Comparison of ENCODE assay signal across 21 cellular contexts in genomic region chr15:59828262-59828661, GRCh38.
"Had no signal": no experiment of that assay in that cellular context is flagged by ENCODE, and none has a peak within 500 bp of the region (broad histone marks: within the 10 kb centered on the region; RNA-seq: fewer than 3 reads in every experiment).

No MANE protein-coding gene starts in this region.

- DNase-seq: glutamatergic neuron; islet precursor cell; left cardiac atrium; left ventricle myocardium inferior; mesendoderm; naive thymus-derived CD4-positive, alpha-beta T cell; nephron progenitor cell; psoas muscle; retina; right lobe of liver; stimulated activated CD4-positive, alpha-beta T cell treated with anti-CD3 and anti-CD28 coated beads, Interleukin-4, amount 100 ng/mL, for 1 hour; stimulated activated CD8-positive, alpha-beta memory T cell treated with anti-CD3 and anti-CD28 coated beads, Interleukin-4, amount 100 ng/mL, for 48 hours; stimulated activated naive CD8-positive, alpha-beta T cell treated with anti-CD3 and anti-CD28 coated beads, Interleukin-15, Interleukin-2, amounts not matched to agents 100 U/mL and 50 U/mL, for 24 hours; tibial artery had no signal

- H3K4me1 ChIP-seq: gastroesophageal sphincter, left ventricle myocardium inferior, psoas muscle, right lobe of liver, tibial artery, upper lobe of left lung, vagina had no signal

- ATAC-seq: esophagus mucosa; gastroesophageal sphincter; left cardiac atrium; naive thymus-derived CD4-positive, alpha-beta T cell; psoas muscle; right lobe of liver; stimulated activated effector memory CD8-positive, alpha-beta T cell treated with anti-CD3 and anti-CD28 coated beads, Interleukin-12 subunit alpha, Interleukin-12 subunit beta, amount 100 ng/mL, for 72 hours; stimulated activated naive CD8-positive, alpha-beta T cell treated with anti-CD3 and anti-CD28 coated beads, Interleukin-15, Interleukin-2, amounts not matched to agents 100 U/mL and 50 U/mL, for 24 hours had no signal

- H3K9me3 ChIP-seq: gastroesophageal sphincter, psoas muscle, right lobe of liver, tibial artery, vagina had no signal

- H3K4me3 ChIP-seq: gastroesophageal sphincter, left ventricle myocardium inferior, lung, psoas muscle, right lobe of liver, tibial artery, upper lobe of left lung, vagina had no signal

- H3K4me1 Mint-ChIP-seq: stimulated activated effector memory CD8-positive, alpha-beta T cell treated with anti-CD3 and anti-CD28 coated beads, Interleukin-12 subunit alpha, Interleukin-12 subunit beta, amount 100 ng/mL, for 72 hours had no signal

- H3K4me3 Mint-ChIP-seq: dendritic cell treated with granulocyte-macrophage colony-stimulating factor and Interleukin-4, amounts not matched to agents 40 ng/mL and 50 ng/mL, for 4 days; naive thymus-derived CD4-positive, alpha-beta T cell; nephron progenitor cell; stimulated activated effector memory CD8-positive, alpha-beta T cell treated with anti-CD3 and anti-CD28 coated beads, Interleukin-12 subunit alpha, Interleukin-12 subunit beta, amount 100 ng/mL, for 72 hours had no signal

- H3K36me3 Mint-ChIP-seq: stimulated activated effector memory CD8-positive, alpha-beta T cell treated with anti-CD3 and anti-CD28 coated beads, Interleukin-12 subunit alpha, Interleukin-12 subunit beta, amount 100 ng/mL, for 72 hours had no signal

- H3K36me3 ChIP-seq: gastroesophageal sphincter, left ventricle myocardium inferior, right lobe of liver, tibial artery, upper lobe of left lung, vagina had no signal

- H3K27ac ChIP-seq: gastroesophageal sphincter, left ventricle myocardium inferior, psoas muscle, right lobe of liver, tibial artery, upper lobe of left lung, vagina had no signal

- H3K27me3 ChIP-seq: right lobe of liver, tibial artery, upper lobe of left lung, vagina had no signal

- H3K9me3 Mint-ChIP-seq: dendritic cell treated with granulocyte-macrophage colony-stimulating factor and Interleukin-4, amounts not matched to agents 40 ng/mL and 50 ng/mL, for 4 days had no signal

- H3K27ac Mint-ChIP-seq: dendritic cell treated with granulocyte-macrophage colony-stimulating factor and Interleukin-4, amounts not matched to agents 40 ng/mL and 50 ng/mL, for 4 days; naive thymus-derived CD4-positive, alpha-beta T cell; nephron progenitor cell; stimulated activated effector memory CD8-positive, alpha-beta T cell treated with anti-CD3 and anti-CD28 coated beads, Interleukin-12 subunit alpha, Interleukin-12 subunit beta, amount 100 ng/mL, for 72 hours had no signal
